Comparison of ENCODE assay signal across 13 cellular contexts in the genomic region with DNA sequence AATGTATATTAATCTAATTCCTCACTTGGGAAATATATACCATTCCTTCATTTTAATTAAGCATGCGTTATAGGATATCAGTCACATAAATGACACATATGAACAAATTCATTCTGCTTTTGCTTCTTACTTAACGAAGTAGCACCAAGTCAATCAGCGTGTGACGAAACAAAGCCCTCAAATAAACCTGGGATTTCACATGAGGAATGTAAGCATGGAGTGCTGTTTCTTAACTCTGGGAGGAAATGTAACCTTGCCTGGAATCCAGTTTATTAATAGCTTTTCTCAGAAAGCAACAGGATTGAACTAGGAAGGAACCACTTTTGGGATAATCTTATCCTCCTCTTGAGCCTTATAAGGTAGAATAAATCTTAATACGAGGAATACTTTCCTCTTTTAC.
"Had no signal": no experiment of that assay in that cellular context is flagged by ENCODE, and none has a peak within 500 bp of the region (broad histone marks: within the 10 kb centered on the region; RNA-seq: fewer than 3 reads in every experiment).

No MANE protein-coding gene starts in this region.

- DNase-seq: activated CD4-positive, alpha-beta T cell treated with anti-CD3 and anti-CD28 coated beads, Interleukin-2, amount 10 ng/mL, durations not matched to agents 24 days and 14 days; activated CD8-positive, alpha-beta T cell treated with anti-CD3 and anti-CD28 coated beads for 36 hours; activated naive CD4-positive, alpha-beta T cell treated with Interleukin-2 at 50 U/mL for 16 hours; activated naive CD8-positive, alpha-beta T cell treated with anti-CD3 and anti-CD28 coated beads, Interleukin-2, amount 50 U/mL, for 24 hours; activated T-cell treated with anti-CD3 and anti-CD28 coated beads, Interleukin-2, amount 50 U/mL, for 1 hour; immature natural killer cell; nephron progenitor cell; stimulated activated CD4-positive, alpha-beta T cell treated with anti-CD3 and anti-CD28 coated beads, Interleukin-2, amount 100 ng/mL, for 24 hours; stimulated activated naive CD4-positive, alpha-beta T cell treated with Interleukin-2 at 50 U/mL for 16 hours; substantia nigra; T1000 had no signal

- H3K4me1 ChIP-seq: upper lobe of left lung had no signal

- H3K27me3 ChIP-seq: upper lobe of left lung had no signal

- ATAC-seq: activated CD8-positive, alpha-beta T cell treated with anti-CD3 and anti-CD28 coated beads for 36 hours; activated naive CD8-positive, alpha-beta T cell treated with anti-CD3 and anti-CD28 coated beads, Interleukin-2, amount 50 U/mL, for 24 hours had no signal

- H3K4me3 ChIP-seq: lung, upper lobe of left lung had no signal

- H3K9me3 ChIP-seq: upper lobe of left lung had no signal
